Comparison of ENCODE assay signal across 9 cellular contexts in genomic region chr1:37472281-37472680, GRCh38. TPM values are rescaled to one million over a fixed set of nuclear protein-coding genes. Genes with fewer than 3 reads are reported as not detected.
DNase-seq lines count a peak whose midpoint lies in the region; ATAC-seq and TF ChIP-seq lines count a peak whose summit lies in the region.
"Had no signal": no experiment of that assay in that cellular context is flagged by ENCODE, and none has a peak within 500 bp of the region (broad histone marks: within the 10 kb centered on the region; RNA-seq: fewer than 3 reads in every experiment).

No MANE protein-coding gene starts in this region.

- H3K4me1 ChIP-seq in mucosa of stomach (ENCODE audit: control insufficient read depth, insufficient read depth, low read length), result peaks cover 35% of the 10 kb centered on the region
- H3K4me1 ChIP-seq in upper lobe of left lung, result peaks cover 48 to 63% (median 55%) of the 10 kb centered on the region in 4 donors

- peak overlapping the region; percentile 65 to 99 (median 86) for H3K27ac ChIP-seq in upper lobe of left lung

- CTCF ChIA-PET in activated naive CD4-positive, alpha-beta T cell treated with anti-CD3 and anti-CD28 coated beads, Interleukin-2, amount 10 ng/mL, durations not matched to agents 7 days and 5 days (lab: Charles Lee), result interaction anchor here (8.4 kb wide), 1 partner anchor 15 kb away, joined by 78 read pairs; no protein-coding TSS in a partner anchor

- peaks cover 12% of the 10 kb centered on the region for H3K36me3 ChIP-seq in mucosa of stomach (ENCODE audit: control insufficient read depth, insufficient read depth, low read length)
- H3K36me3 ChIP-seq in upper lobe of left lung, result peaks cover 0 to 14% (median 5%) of the 10 kb centered on the region in 4 donors

- H3K4me3 ChIP-seq in mucosa of stomach (ENCODE audit: low read length) (no peak overlapping the region), upper lobe of left lung (no peak overlapping the region)

- H3K27ac Mint-ChIP-seq in activated naive CD4-positive, alpha-beta T cell treated with anti-CD3 and anti-CD28 coated beads, Interleukin-2, amount 10 ng/mL, durations not matched to agents 7 days and 5 days, result peak overlapping the region; percentile 67
- peak overlapping the region in 4 of 5 experiments; percentile 72 to 98 (median 96) for H3K27ac Mint-ChIP-seq in brain

- no peak for TF ChIP-seq EP300 in upper lobe of left lung (IDR thresholded peaks at IDR 0.05)

- H3K9ac ChIP-seq in mucosa of stomach (ENCODE audit: low read length), result peak overlapping the region; percentile 3

- H3K9me3 ChIP-seq in mucosa of stomach (ENCODE audit: control insufficient read depth, low read length) (no peaks in the 10 kb centered on the region), upper lobe of left lung (no peaks in the 10 kb centered on the region)

- TF ChIP-seq CTCF in brain (conservative IDR thresholded peaks at IDR 0.05) (no peak), upper lobe of left lung (IDR thresholded peaks at IDR 0.05) (no peak)

- ATAC-seq in upper lobe of left lung (ENCODE audit: low FRiP score in 2 of 2) (no peak), GM21825 (IDR thresholded peaks at IDR 0.05; ENCODE audit: unreplicated experiment) (no peak), GM18502 (IDR thresholded peaks at IDR 0.05; ENCODE audit: poor library complexity, unreplicated experiment) (no peak)

- TF ChIP-seq POLR2A in upper lobe of left lung (IDR thresholded peaks at IDR 0.05), result no peak

- H3K4me3 Mint-ChIP-seq in activated naive CD4-positive, alpha-beta T cell treated with anti-CD3 and anti-CD28 coated beads, Interleukin-2, amount 10 ng/mL, durations not matched to agents 7 days and 5 days, result no peak overlapping the region
- peak overlapping the region; percentile 34 to 85 (median 81) for H3K4me3 Mint-ChIP-seq in brain

- H3K9me3 Mint-ChIP-seq in activated naive CD4-positive, alpha-beta T cell treated with anti-CD3 and anti-CD28 coated beads, Interleukin-2, amount 10 ng/mL, durations not matched to agents 7 days and 5 days, result no peaks in the 10 kb centered on the region
- peaks cover 0 to 4% (median 0%) of the 10 kb centered on the region in 5 experiments for H3K9me3 Mint-ChIP-seq in brain

- 71 to 79% methylated on average over 7 of the region's 7 CpGs for WGBS in upper lobe of left lung, 2 donors

- H3K4me1 Mint-ChIP-seq in activated naive CD4-positive, alpha-beta T cell treated with anti-CD3 and anti-CD28 coated beads, Interleukin-2, amount 10 ng/mL, durations not matched to agents 7 days and 5 days, result peaks cover 43% of the 10 kb centered on the region
- H3K4me1 Mint-ChIP-seq in brain, result peaks cover 58% of the 10 kb centered on the region

- no peaks in the 10 kb centered on the region for H3K27me3 Mint-ChIP-seq in activated naive CD4-positive, alpha-beta T cell treated with anti-CD3 and anti-CD28 coated beads, Interleukin-2, amount 10 ng/mL, durations not matched to agents 7 days and 5 days
- peaks cover 10% of the 10 kb centered on the region for H3K27me3 Mint-ChIP-seq in brain

- H3K27me3 ChIP-seq in mucosa of stomach (ENCODE audit: control insufficient read depth, insufficient read depth, low read length) (no peaks in the 10 kb centered on the region), upper lobe of left lung (no peaks in the 10 kb centered on the region)

- no peak for DNase-seq in activated naive CD4-positive, alpha-beta T cell treated with anti-CD3 and anti-CD28 coated beads, Interleukin-2, amount 10 ng/mL, durations not matched to agents 7 days and 5 days
- no peak for DNase-seq in activated naive CD4-positive, alpha-beta T cell treated with anti-CD3 and anti-CD28 coated beads, Interleukin-2, amount 50 U/mL, for 16 hours
- DNase-seq in upper lobe of left lung (no peak), NOMO-1 treated with DMSO at 0.1 percent for 48 hours (lab: John Stamatoyannopoulos, UW; ENCODE audit: unreplicated experiment) (no peak)
- DNase-seq: NK-92 treated with Interleukin-12 subunit alpha and Interleukin-12 subunit beta, amount 100 ng/mL, for 24 hours had no signal

- H3K36me3 Mint-ChIP-seq in activated naive CD4-positive, alpha-beta T cell treated with anti-CD3 and anti-CD28 coated beads, Interleukin-2, amount 10 ng/mL, durations not matched to agents 7 days and 5 days, result peaks cover 23% of the 10 kb centered on the region
- no peaks in the 10 kb centered on the region for H3K36me3 Mint-ChIP-seq in brain

RNA-seq across cellular contexts. Expression of gene ZC3H12A, which starts 2.1 kb away (rescaled TPM):
- 0.27 TPM for polyA plus RNA-seq in brain (ENCODE audit: insufficient read depth, low read depth, low replicate concordance)
- total RNA-seq in upper lobe of left lung, result 10 to 100 TPM; 17.6 to 55.5 (median 26.2) TPM

RNA-seq across cellular contexts. Expression of gene MEAF6, which starts 42.3 kb away (rescaled TPM):
- 129 TPM for polyA plus RNA-seq in brain (ENCODE audit: insufficient read depth, low read depth, low replicate concordance)
- total RNA-seq in upper lobe of left lung, result 100 to 1,000 TPM in 2 of 6 donors, 10 to 100 TPM in 4; 59.9 to 131 (median 75.1) TPM
